8 cellular contexts compared by ENCODE assay signal in the genomic region with DNA sequence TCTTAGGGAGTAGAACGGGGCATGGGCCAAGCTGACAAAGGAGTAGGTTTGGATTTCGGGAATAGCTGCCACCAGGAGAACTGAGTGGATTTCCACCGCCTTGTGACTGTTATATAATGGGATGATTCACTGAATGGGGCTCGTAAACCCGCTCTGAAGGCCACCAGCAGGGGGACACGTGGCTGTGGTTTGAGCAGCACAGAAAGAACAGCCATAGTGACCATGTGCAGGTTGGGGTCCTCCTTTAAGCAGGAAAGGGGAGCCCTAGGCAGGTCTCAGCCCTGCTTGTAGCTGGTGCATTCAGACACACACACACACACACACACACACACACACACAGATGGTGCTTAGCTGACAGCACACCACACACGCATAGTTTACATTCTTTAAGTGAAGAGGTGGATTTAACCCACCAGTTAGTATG. TPM values are rescaled to one million over a fixed set of nuclear protein-coding genes. Genes with fewer than 3 reads are reported as not detected.
A peak's percentile ranks its signal among the peaks of the same experiment; 100 is the strongest.
DNase-seq lines count a peak whose midpoint lies in the region; TF ChIP-seq lines count a peak whose summit lies in the region.
"Had no signal": no experiment of that assay in that cellular context is flagged by ENCODE, and none has a peak within 500 bp of the region (broad histone marks: within the 10 kb centered on the region; RNA-seq: fewer than 3 reads in every experiment).

No MANE protein-coding gene starts in this region.

- peaks cover 8% of the 10 kb centered on the region; the same call in 1 of the 2 replicates for H3F3A ChIP-seq in GM23248 (ENCODE audit: insufficient read depth)
- no peaks in the 10 kb centered on the region for H3F3A ChIP-seq in smooth muscle cell (ENCODE audit: low read depth)

- no peaks in the 10 kb centered on the region for H3K27me3 Mint-ChIP-seq in activated CD4-positive, alpha-beta memory T cell treated with anti-CD3 and anti-CD28 coated beads for 36 hours

- no peaks in the 10 kb centered on the region for H3K27me3 ChIP-seq in GM23248 (replicated peaks; ENCODE audit: insufficient read depth)
- H3K27me3 ChIP-seq in smooth muscle cell (ENCODE audit: low read depth) = no peaks in the 10 kb centered on the region
- no peaks in the 10 kb centered on the region for H3K27me3 ChIP-seq in Peyer's patch

- in situ Hi-C loops in GM23248 (cut with MboI) = no loop called here

- H3K4me3 ChIP-seq in GM23248 (no peak overlapping the region), smooth muscle cell (no peak overlapping the region), Peyer's patch (no peak overlapping the region)

- H3K4me2 ChIP-seq in GM23248 (ENCODE audit: unreplicated experiment) = peak overlapping the region; percentile 36
- H3K4me2 ChIP-seq in smooth muscle cell = peak overlapping the region; percentile 29

- H3K36me3 ChIP-seq in GM23248 (ENCODE audit: low read depth) (no peaks in the 10 kb centered on the region), smooth muscle cell (ENCODE audit: low read depth) (no peaks in the 10 kb centered on the region), Peyer's patch (no peaks in the 10 kb centered on the region)

- H3K9ac ChIP-seq in GM23248 = no peak overlapping the region
- no peak overlapping the region for H3K9ac ChIP-seq in smooth muscle cell (ENCODE audit: low read depth)

- peaks cover 20% of the 10 kb centered on the region for H3K4me1 ChIP-seq in GM23248 (ENCODE audit: insufficient read depth)
- H3K4me1 ChIP-seq in smooth muscle cell (ENCODE audit: low read depth) = peaks cover 22% of the 10 kb centered on the region
- peaks cover 0 to 3% (median 0%) of the 10 kb centered on the region in 4 donors for H3K4me1 ChIP-seq in Peyer's patch

- no peak overlapping the region for H3K4me3 Mint-ChIP-seq in activated CD4-positive, alpha-beta memory T cell treated with anti-CD3 and anti-CD28 coated beads for 36 hours
- H3K4me3 Mint-ChIP-seq: nephron had no signal

- TF ChIP-seq CTCF in RWPE1 (conservative IDR thresholded peaks at IDR 0.05; ENCODE audit: low read depth) (no peak), smooth muscle cell (IDR thresholded peaks at IDR 0.05; ENCODE audit: borderline replicate concordance, insufficient read depth, poor library complexity, severe bottlenecking) (peak; percentile 55), Peyer's patch (IDR thresholded peaks at IDR 0.05) (peak in 3 of 6 experiments; percentile 28 to 34 (median 33))

- no peak for TF ChIP-seq POLR2A in Peyer's patch (IDR thresholded peaks at IDR 0.05)

- POLR2A ChIA-PET in RWPE1 (lab: Yijun Ruan, JAX; ENCODE audit: low non-redundant PET) = no interaction called here
- POLR2A ChIA-PET in activated CD4-positive, alpha-beta memory T cell treated with anti-CD3 and anti-CD28 coated beads for 36 hours (lab: Charles Lee) = interaction anchor here (0.6 to 1.6 kb wide), 3 partner anchors 24 to 68 kb away, joined by 3 to 4 read pairs (median 3); no protein-coding TSS in a partner anchor

- no peak overlapping the region for H2AFZ ChIP-seq in GM23248
- H2AFZ ChIP-seq in smooth muscle cell (ENCODE audit: low read depth) = no peak overlapping the region

- intact Hi-C loops in activated CD4-positive, alpha-beta memory T cell treated with anti-CD3 and anti-CD28 coated beads for 36 hours (cut with micrococcal nuclease) = no loop called here

- no peaks in the 10 kb centered on the region for H3K9me3 ChIP-seq in GM23248 (ENCODE audit: low read depth)
- H3K9me3 ChIP-seq in smooth muscle cell (replicated peaks; ENCODE audit: low read depth) = no peaks in the 10 kb centered on the region
- no peaks in the 10 kb centered on the region for H3K9me3 ChIP-seq in Peyer's patch

- H4K20me1 ChIP-seq in GM23248 (ENCODE audit: insufficient read depth) (no peaks in the 10 kb centered on the region), smooth muscle cell (ENCODE audit: low read depth) (no peaks in the 10 kb centered on the region)

- DNase-seq in GM23248 (peak; percentile 85), RWPE1 (ENCODE audit: low spot score) (peak; percentile 26), foreskin melanocyte (peak; percentile 64), smooth muscle cell (lab: John Stamatoyannopoulos, UW; ENCODE audit: unreplicated experiment) (peak; percentile 21), Peyer's patch (no peak)
- DNase-seq in activated CD4-positive, alpha-beta T cell treated with anti-CD3 and anti-CD28 coated beads, Interleukin-2, amount 50 U/mL, for 48 hours = no peak
- no peak for DNase-seq in activated CD4-positive, alpha-beta memory T cell treated with anti-CD3 and anti-CD28 coated beads for 36 hours

- H3K9me2 ChIP-seq in GM23248 (ENCODE audit: insufficient read depth) = no peaks in the 10 kb centered on the region

- H3K4me1 Mint-ChIP-seq in activated CD4-positive, alpha-beta memory T cell treated with anti-CD3 and anti-CD28 coated beads for 36 hours (ENCODE audit: low read depth) = peaks cover 20% of the 10 kb centered on the region

- H3K27ac ChIP-seq in GM23248 = peak overlapping the region; percentile 17; the same call in 1 of the 2 replicates
- H3K27ac ChIP-seq in RWPE1 = no peak overlapping the region
- peak overlapping the region; percentile 38 for H3K27ac ChIP-seq in smooth muscle cell (ENCODE audit: low read depth)
- no peak overlapping the region for H3K27ac ChIP-seq in Peyer's patch

- H3K79me2 ChIP-seq in GM23248 (ENCODE audit: insufficient read depth) (no peaks in the 10 kb centered on the region), smooth muscle cell (ENCODE audit: low read depth) (no peaks in the 10 kb centered on the region)

- no peak overlapping the region for H3K27ac Mint-ChIP-seq in activated CD4-positive, alpha-beta memory T cell treated with anti-CD3 and anti-CD28 coated beads for 36 hours
- H3K27ac Mint-ChIP-seq: nephron had no signal

- WGBS in GM23248 (ENCODE audit: low coverage in 1 of 2, low lambda C conversion rate in 2 of 2, missing lambda C conversion rate in 2 of 2), 2 experiments = 3 to 8% methylated on average over 7 of the region's 7 CpGs
- WGBS in smooth muscle cell (ENCODE audit: low lambda C conversion rate) = 15% methylated on average over 7 of the region's 7 CpGs

- no peaks in the 10 kb centered on the region for H3K9me3 Mint-ChIP-seq in activated CD4-positive, alpha-beta memory T cell treated with anti-CD3 and anti-CD28 coated beads for 36 hours
- H3K9me3 Mint-ChIP-seq: nephron had no signal

- H3K36me3 Mint-ChIP-seq in activated CD4-positive, alpha-beta memory T cell treated with anti-CD3 and anti-CD28 coated beads for 36 hours = peaks cover 6% of the 10 kb centered on the region

- CTCF ChIA-PET in RWPE1 (lab: Yijun Ruan, JAX) = interaction anchor here (0.5 to 1.3 kb wide), 10 partner anchors 14 to 1941 kb away, joined by 3 to 5 read pairs (median 3); no protein-coding TSS in a partner anchor
- CTCF ChIA-PET in activated CD4-positive, alpha-beta memory T cell treated with anti-CD3 and anti-CD28 coated beads for 36 hours (lab: Charles Lee) = interaction anchor here (1.2 to 19.1 kb wide), 5 partner anchors 12 to 45 kb away, joined by 3 to 425 read pairs (median 5); partner anchors contain the start of gene CCDC197

RNA-seq across cellular contexts. Expression of gene ASB2, which starts 8.6 kb away (rescaled TPM):
- total RNA-seq in GM23248 (2014; rRNA removed; shearing (Covaris generic)) = not detected in 2 replicates
- polyA plus RNA-seq in GM23248 (2016; fragmentation: Nextera tagmentation; extraction: Ambion mirVana) = 0.06 and 0.18 TPM in 2 replicates
- total RNA-seq in smooth muscle cell = 0.99 and 6.5 TPM in 2 replicates
- 0.30 TPM in 1 of 2 replicates, not detected in the other for polyA plus RNA-seq in smooth muscle cell
- total RNA-seq in Peyer's patch = 10 to 100 TPM in 1 of 4 donors, 1 to 10 TPM in 3; 3.2 to 32.2 (median 5.4) TPM
- 10 to 100 TPM; 40.6 to 44.6 TPM for total RNA-seq in activated CD4-positive, alpha-beta memory T cell treated with anti-CD3 and anti-CD28 coated beads for 36 hours

RNA-seq across cellular contexts. Expression of gene CCDC197, which starts 12.1 kb away (rescaled TPM):
- not detected in 2 replicates for total RNA-seq in GM23248 (2014; rRNA removed; shearing (Covaris generic))
- polyA plus RNA-seq in GM23248 (2016; fragmentation: Nextera tagmentation; extraction: Ambion mirVana) = not detected in 2 replicates
- total RNA-seq in smooth muscle cell = not detected in 2 replicates
- polyA plus RNA-seq in smooth muscle cell = not detected in 2 replicates
- not detected for total RNA-seq in Peyer's patch
- under 1 TPM; 0.44 to 0.69 TPM for total RNA-seq in activated CD4-positive, alpha-beta memory T cell treated with anti-CD3 and anti-CD28 coated beads for 36 hours

RNA-seq across cellular contexts. Expression of gene OTUB2, which starts 41.1 kb away (rescaled TPM):
- 1.0 and 1.9 TPM in 2 replicates for total RNA-seq in GM23248 (2014; rRNA removed; shearing (Covaris generic))
- polyA plus RNA-seq in GM23248 (2016; fragmentation: Nextera tagmentation; extraction: Ambion mirVana) (1.3 and 1.6 TPM in 2 replicates), smooth muscle cell (1.7 and 4.0 TPM in 2 replicates)
- total RNA-seq in smooth muscle cell (2.4 and 5.1 TPM in 2 replicates), Peyer's patch (1 to 10 TPM in 3 of 4 donors, not detected in 1; 3.4 to 4.9 (median 3.6) TPM)
- total RNA-seq in activated CD4-positive, alpha-beta memory T cell treated with anti-CD3 and anti-CD28 coated beads for 36 hours = 1 to 10 TPM; 2.0 to 2.9 TPM

RNA-seq across cellular contexts. Expression of gene FAM181A, which starts 57.9 kb away (rescaled TPM):
- not detected in 2 replicates for total RNA-seq in GM23248 (2014; rRNA removed; shearing (Covaris generic))
- polyA plus RNA-seq in GM23248 (2016; fragmentation: Nextera tagmentation; extraction: Ambion mirVana) (not detected in 2 replicates), smooth muscle cell (not detected in 2 replicates)
- total RNA-seq in smooth muscle cell (not detected in 2 replicates), Peyer's patch (not detected)
- total RNA-seq in activated CD4-positive, alpha-beta memory T cell treated with anti-CD3 and anti-CD28 coated beads for 36 hours = not detected

Comparison
In these comparisons a context has a peak if more than half of its experiments do, and no peak if none do; other contexts are left out.
1. DNase-seq: peak in GM23248 (single experiment), RWPE1 (single experiment), foreskin melanocyte (single experiment) and smooth muscle cell (single experiment); none in activated CD4-positive, alpha-beta T cell treated with anti-CD3 and anti-CD28 coated beads, Interleukin-2, amount 50 U/mL, for 48 hours (0 of 2), Peyer's patch (0 of 3) and activated CD4-positive, alpha-beta memory T cell treated with anti-CD3 and anti-CD28 coated beads for 36 hours (single experiment).
2. H3K27ac ChIP-seq: peak in GM23248 (single experiment) and smooth muscle cell (single experiment); none in RWPE1 (single experiment) and Peyer's patch (0 of 4).